11 cellular contexts compared by ENCODE assay signal in genomic region chr14:91374287-91374880, GRCh38. TPM values are rescaled to one million over a fixed set of nuclear protein-coding genes. Genes with fewer than 3 reads are reported as not detected.
DNase-seq lines count a peak whose midpoint lies in the region; ATAC-seq and TF ChIP-seq lines count a peak whose summit lies in the region.
"Had no signal": no experiment of that assay in that cellular context is flagged by ENCODE, and none has a peak within 500 bp of the region (broad histone marks: within the 10 kb centered on the region; RNA-seq: fewer than 3 reads in every experiment).

No MANE protein-coding gene starts in this region.

- ATAC-seq in natural killer cell, result no peak
- ATAC-seq in GM21367 (IDR thresholded peaks at IDR 0.05; ENCODE audit: unreplicated experiment), result no peak
- no peak for ATAC-seq in GM19023 (IDR thresholded peaks at IDR 0.05; ENCODE audit: unreplicated experiment)

- H3K27me3 Mint-ChIP-seq in activated CD4-positive, alpha-beta memory T cell treated with anti-CD3 and anti-CD28 coated beads, Interleukin-2, amount 10 ng/mL, durations not matched to agents 7 days and 5 days, result no peaks in the 10 kb centered on the region
- H3K27me3 Mint-ChIP-seq in natural killer cell (ENCODE audit: low read depth in 2 of 2), result no peaks in the 10 kb centered on the region

- intact Hi-C loops in natural killer cell (cut with micrococcal nuclease), result loop anchor here (2.0 kb wide), 1 partner anchor 50 kb away; no protein-coding TSS in a partner anchor

- peak overlapping the region; percentile 94 for H3K27ac Mint-ChIP-seq in activated CD4-positive, alpha-beta memory T cell treated with anti-CD3 and anti-CD28 coated beads, Interleukin-2, amount 10 ng/mL, durations not matched to agents 7 days and 5 days
- peak overlapping the region; percentile 96 to 98 for H3K27ac Mint-ChIP-seq in natural killer cell

- H3K4me1 Mint-ChIP-seq in activated CD4-positive, alpha-beta memory T cell treated with anti-CD3 and anti-CD28 coated beads, Interleukin-2, amount 10 ng/mL, durations not matched to agents 7 days and 5 days, result peaks cover 99% of the 10 kb centered on the region
- H3K4me1 Mint-ChIP-seq in natural killer cell, result peaks cover 94 to 98% of the 10 kb centered on the region in 2 donors

- DNase-seq in NCI-H1092 treated with DMSO at 0.1 percent for 48 hours (lab: John Stamatoyannopoulos, UW) (peak; percentile 65), NCI-H1092 (lab: John Stamatoyannopoulos, UW) (no peak), HT-29 (ENCODE audit: low spot score) (peak; percentile 28), natural killer cell (no peak), 8988T (no peak)
- no peak for DNase-seq in activated CD4-positive, alpha-beta memory T cell treated with anti-CD3 and anti-CD28 coated beads, Interleukin-2, amount 10 ng/mL, durations not matched to agents 7 days and 5 days
- DNase-seq: activated effector memory CD4-positive, alpha-beta T cell treated with Interleukin-2 at 50 U/mL for 16 hours; kidney glomerular epithelial cell; right lobe of liver had no signal

- POLR2A ChIA-PET in activated CD4-positive, alpha-beta memory T cell treated with anti-CD3 and anti-CD28 coated beads, Interleukin-2, amount 10 ng/mL, durations not matched to agents 7 days and 5 days (lab: Charles Lee), result interaction anchor here (1.0 to 10.7 kb wide), 16 partner anchors 7 to 546 kb away, joined by 3 to 135 read pairs (median 9); partner anchors contain the start of genes CCDC88C, PPP4R3A and TC2N

- peaks cover 48% of the 10 kb centered on the region for H3K36me3 Mint-ChIP-seq in activated CD4-positive, alpha-beta memory T cell treated with anti-CD3 and anti-CD28 coated beads, Interleukin-2, amount 10 ng/mL, durations not matched to agents 7 days and 5 days (ENCODE audit: low read depth)
- no peaks in the 10 kb centered on the region for H3K36me3 Mint-ChIP-seq in natural killer cell

- H3K9me3 Mint-ChIP-seq in activated CD4-positive, alpha-beta memory T cell treated with anti-CD3 and anti-CD28 coated beads, Interleukin-2, amount 10 ng/mL, durations not matched to agents 7 days and 5 days, result no peaks in the 10 kb centered on the region
- H3K9me3 Mint-ChIP-seq in natural killer cell, result no peaks in the 10 kb centered on the region

- no peak for TF ChIP-seq CTCF in natural killer cell (IDR thresholded peaks at IDR 0.05)

- CTCF ChIA-PET in activated CD4-positive, alpha-beta memory T cell treated with anti-CD3 and anti-CD28 coated beads, Interleukin-2, amount 10 ng/mL, durations not matched to agents 7 days and 5 days (lab: Charles Lee), result interaction anchor here (0.9 to 3.6 kb wide), 6 partner anchors 24 to 51 kb away, joined by 3 to 18 read pairs (median 7); partner anchors contain the start of gene CCDC88C

- peak overlapping the region; percentile 71 for H3K4me3 Mint-ChIP-seq in activated CD4-positive, alpha-beta memory T cell treated with anti-CD3 and anti-CD28 coated beads, Interleukin-2, amount 10 ng/mL, durations not matched to agents 7 days and 5 days
- peak overlapping the region; percentile 84 for H3K4me3 Mint-ChIP-seq in natural killer cell

RNA-seq across cellular contexts. Expression of gene CCDC88C, which starts 43.2 kb away (rescaled TPM):
- 41.7 and 45.3 TPM in 2 replicates for total RNA-seq in HT-29 (2014; rRNA removed; shearing (Covaris generic))
- 100 to 1,000 TPM; 168 to 175 TPM for total RNA-seq in activated CD4-positive, alpha-beta memory T cell treated with anti-CD3 and anti-CD28 coated beads, Interleukin-2, amount 10 ng/mL, durations not matched to agents 7 days and 5 days
- total RNA-seq in natural killer cell, result 100 to 1,000 TPM; 432 to 516 (median 438) TPM

Comparison
In these comparisons a context has a peak if more than half of its experiments do, and no peak if none do; other contexts are left out.
1. DNase-seq: peak in NCI-H1092 treated with DMSO at 0.1 percent for 48 hours (single experiment) and HT-29 (single experiment); none in NCI-H1092 (single experiment), activated CD4-positive, alpha-beta memory T cell treated with anti-CD3 and anti-CD28 coated beads, Interleukin-2, amount 10 ng/mL, durations not matched to agents 7 days and 5 days (single experiment), natural killer cell (single experiment) and 8988T (single experiment).